9 cellular contexts compared by ENCODE assay signal in the genomic region with DNA sequence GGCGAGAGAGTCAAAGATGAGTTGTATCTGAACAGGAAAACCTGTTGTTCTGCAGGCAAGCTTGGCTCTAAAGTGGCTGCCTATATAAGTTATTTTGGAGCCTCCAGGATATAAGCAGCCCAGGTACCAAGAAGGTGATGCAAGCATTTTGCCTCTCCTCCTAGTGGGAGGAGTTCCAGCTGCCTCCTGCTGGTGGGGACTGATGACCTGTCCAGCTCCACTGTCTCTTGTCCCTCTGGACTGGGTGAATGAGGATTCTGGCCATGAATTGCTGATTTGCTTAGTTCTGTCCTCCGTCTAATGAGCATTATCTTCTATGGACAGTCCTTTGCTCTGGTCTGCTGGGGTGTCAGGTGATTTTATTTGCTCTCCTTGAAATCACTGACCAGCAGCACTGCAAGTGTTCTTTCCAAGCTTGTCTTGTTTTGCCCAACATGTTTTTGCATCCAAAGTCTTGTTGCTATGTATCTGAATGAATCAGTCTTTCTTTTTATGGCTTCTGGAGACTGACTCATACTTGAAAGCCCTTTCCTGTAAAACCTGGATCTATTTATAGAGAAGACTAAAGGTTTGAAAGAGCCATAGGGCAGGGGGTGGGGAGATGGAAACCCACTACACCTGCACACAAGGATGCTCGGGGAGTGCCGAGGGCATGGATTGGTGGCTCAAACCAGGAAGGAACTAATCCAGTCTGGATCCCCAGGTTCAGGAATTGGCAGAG. TPM values are rescaled to one million over a fixed set of nuclear protein-coding genes. Genes with fewer than 3 reads are reported as not detected.
A peak's percentile ranks its signal among the peaks of the same experiment; 100 is the strongest.
DNase-seq lines count a peak whose midpoint lies in the region; ATAC-seq and TF ChIP-seq lines count a peak whose summit lies in the region.
"Had no signal": no experiment of that assay in that cellular context is flagged by ENCODE, and none has a peak within 500 bp of the region (broad histone marks: within the 10 kb centered on the region; RNA-seq: fewer than 3 reads in every experiment).

No MANE protein-coding gene starts in this region.

- H3K36me3 ChIP-seq in esophagus (ENCODE audit: control insufficient read depth in 2 of 2, insufficient read depth in 2 of 2, low read length in 1 of 2) (no peaks in the 10 kb centered on the region), neuronal stem cell (replicated peaks in 1 of 2; ENCODE audit: control insufficient read depth in 2 of 2, insufficient read depth in 2 of 2, low read length in 2 of 2) (no peaks in the 10 kb centered on the region), ovary (no peaks in the 10 kb centered on the region), aorta (ENCODE audit: control insufficient read depth in 1 of 2, insufficient read depth in 2 of 2, low read length in 1 of 2) (no peaks in the 10 kb centered on the region)
- H3K36me3 ChIP-seq: tibial artery had no signal

- no peak overlapping the region for H3K4me2 ChIP-seq in neuronal stem cell (ENCODE audit: insufficient read depth, low read length, poor library complexity, severe bottlenecking)

- WGBS in esophagus, 2 donors = 51 to 60% methylated on average over 4 of the region's 4 CpGs
- WGBS in neuronal stem cell (ENCODE audit: extremely low coverage in 2 of 2, insufficient read length in 2 of 2, insufficient replicate concordance in 1 of 2), 2 donors = no CpG with 5 or more reads among the region's 4 CpGs
- WGBS in ovary, 3 donors = 88 to 94% (median 93%) methylated on average over 4 of the region's 4 CpGs
- WGBS in aorta, 2 donors = 92 to 94% methylated on average over 4 of the region's 4 CpGs

- H2AK5ac ChIP-seq in neuronal stem cell (ENCODE audit: low read depth, low read length) = no peak overlapping the region

- no peak overlapping the region for H2BK5ac ChIP-seq in neuronal stem cell (ENCODE audit: low read length)

- H3K4me1 ChIP-seq in esophagus (ENCODE audit: control insufficient read depth in 2 of 2, insufficient read depth in 2 of 2, low read length in 1 of 2) = peaks cover 4 to 16% of the 10 kb centered on the region in 2 donors
- H3K4me1 ChIP-seq in neuronal stem cell (ENCODE audit: control insufficient read depth in 2 of 2, insufficient read depth in 1 of 2, low read depth in 1 of 2, low read length in 2 of 2) = no peaks in the 10 kb centered on the region
- H3K4me1 ChIP-seq in ovary (ENCODE audit: insufficient read depth) = no peaks in the 10 kb centered on the region
- H3K4me1 ChIP-seq in aorta (ENCODE audit: control insufficient read depth in 1 of 2, insufficient read depth in 2 of 2, low read length in 2 of 2) = no peaks in the 10 kb centered on the region

- peak overlapping the region; percentile 19 for H2BK120ac ChIP-seq in neuronal stem cell (ENCODE audit: low read depth, low read length)

- intact Hi-C loops in ovary (cut with DNase I) (no loop called here), aorta (cut with DNase I) (no loop called here)

- TF ChIP-seq POLR2A in ovary (IDR thresholded peaks at IDR 0.05) = no peak

- no peaks in the 10 kb centered on the region for H3K79me1 ChIP-seq in neuronal stem cell (ENCODE audit: low read depth, low read length)

- H4K8ac ChIP-seq in neuronal stem cell (ENCODE audit: low read depth, low read length) = no peak overlapping the region

- no peak overlapping the region for H2BK15ac ChIP-seq in neuronal stem cell (ENCODE audit: low read length)

- DNase-seq in DMS153 treated with DMSO at 0.1 percent for 48 hours (lab: John Stamatoyannopoulos, UW; ENCODE audit: unreplicated experiment) (peak; percentile 43), RKO (ENCODE audit: low spot score) (peak; percentile 79), neuronal stem cell (ENCODE audit: low spot score) (no peak), retina (no peak), ovary (no peak), aorta (no peak), SKM-1 treated with dmso at 0.1 percent for 144 hours (lab: John Stamatoyannopoulos, UW; ENCODE audit: unreplicated experiment) (no peak)

- H3K9me3 ChIP-seq in esophagus (ENCODE audit: control insufficient read depth in 2 of 2, insufficient read depth in 1 of 2, low read depth in 1 of 2, low read length in 1 of 2) (no peaks in the 10 kb centered on the region), neuronal stem cell (replicated peaks in 1 of 2; ENCODE audit: control insufficient read depth in 2 of 2, insufficient read depth in 1 of 2, low read depth in 1 of 2, low read length in 2 of 2) (no peaks in the 10 kb centered on the region), ovary (no peaks in the 10 kb centered on the region), aorta (ENCODE audit: control insufficient read depth, low read length) (no peaks in the 10 kb centered on the region)
- H3K9me3 ChIP-seq: tibial artery had no signal

- H3K9ac ChIP-seq in neuronal stem cell (ENCODE audit: low read depth, low read length, poor library complexity) = no peak overlapping the region

- TF ChIP-seq EP300 in ovary (IDR thresholded peaks at IDR 0.05) = no peak

- no peak overlapping the region for H3K4ac ChIP-seq in neuronal stem cell (ENCODE audit: low read length)

- H3K18ac ChIP-seq in neuronal stem cell (ENCODE audit: low read length) = no peak overlapping the region

- TF ChIP-seq CTCF in ovary (IDR thresholded peaks at IDR 0.05) = no peak

- no peak overlapping the region for H2AFZ ChIP-seq in neuronal stem cell (ENCODE audit: low read length)

- no peak overlapping the region for H2BK12ac ChIP-seq in neuronal stem cell (ENCODE audit: low read length)

- H3K4me3 ChIP-seq in esophagus (ENCODE audit: low read depth in 1 of 2, low read length in 2 of 2) = no peak overlapping the region
- no peak overlapping the region for H3K4me3 ChIP-seq in neuronal stem cell (ENCODE audit: low read length in 2 of 2)
- no peak overlapping the region for H3K4me3 ChIP-seq in ovary
- no peak overlapping the region for H3K4me3 ChIP-seq in aorta (ENCODE audit: low read length in 2 of 2)
- H3K4me3 ChIP-seq: tibial artery had no signal

- H3K14ac ChIP-seq in neuronal stem cell (ENCODE audit: low read length) = no peak overlapping the region

- H3K27me3 ChIP-seq in esophagus (ENCODE audit: control insufficient read depth in 1 of 2, insufficient read depth in 2 of 2, low read length in 2 of 2) (no peaks in the 10 kb centered on the region), neuronal stem cell (ENCODE audit: control insufficient read depth in 3 of 3, insufficient read depth in 3 of 3, low read depth in 1 of 3, low read length in 3 of 3) (no peaks in the 10 kb centered on the region), ovary (no peaks in the 10 kb centered on the region), aorta (ENCODE audit: control insufficient read depth in 1 of 2, insufficient read depth in 2 of 2, low read length in 1 of 2) (no peaks in the 10 kb centered on the region)
- H3K27me3 ChIP-seq: tibial artery had no signal

- H4K91ac ChIP-seq in neuronal stem cell (ENCODE audit: low read depth, low read length, poor library complexity) = no peak overlapping the region

- no peak overlapping the region for H3K23ac ChIP-seq in neuronal stem cell (ENCODE audit: low read depth, low read length, poor library complexity)

- ATAC-seq in aorta (ENCODE audit: low FRiP score) = no peak

- H3K27ac ChIP-seq in esophagus (ENCODE audit: low read depth in 2 of 2, low read length in 1 of 2) (peak overlapping the region; percentile 50 to 64), neuronal stem cell (replicated peaks; ENCODE audit: low read length) (no peak overlapping the region), ovary (no peak overlapping the region), aorta (ENCODE audit: low read depth in 1 of 2, low read length in 2 of 2) (peak overlapping the region in 1 of 2 donors; percentile 70)

RNA-seq across cellular contexts. Expression of gene EFHD1, which starts 40.6 kb away (rescaled TPM):
- 1 to 10 TPM; 1.3 to 3.9 TPM for polyA plus RNA-seq in esophagus
- 29.6 TPM for polyA plus RNA-seq in neuronal stem cell (2013, experiment 1 of 2)
- 28.2 TPM for polyA plus RNA-seq in neuronal stem cell (2013, experiment 2 of 2)
- total RNA-seq in ovary = 10 to 100 TPM; 14.8 to 87.0 (median 46.8) TPM
- 100 to 1,000 TPM in 1 of 2 donors, 10 to 100 TPM in 1; 83.4 to 154 TPM for polyA plus RNA-seq in ovary
- total RNA-seq in aorta = 100 to 1,000 TPM in 1 of 2 donors, 10 to 100 TPM in 1; 85.8 to 236 TPM
- 100 to 1,000 TPM; 135 to 146 TPM for polyA plus RNA-seq in aorta

RNA-seq across cellular contexts. Expression of gene EIF4E2, which starts 42.4 kb away (rescaled TPM):
- polyA plus RNA-seq in esophagus = 10 to 100 TPM; 45.9 to 56.7 TPM
- 57.9 TPM for polyA plus RNA-seq in neuronal stem cell (2013, experiment 1 of 2)
- polyA plus RNA-seq in neuronal stem cell (2013, experiment 2 of 2) = 58.5 TPM
- 10 to 100 TPM; 18.6 to 47.6 (median 42.8) TPM for total RNA-seq in ovary
- polyA plus RNA-seq in ovary = 100 to 1,000 TPM in 1 of 2 donors, 10 to 100 TPM in 1; 41.9 to 111 TPM
- total RNA-seq in aorta = 10 to 100 TPM; 51.9 to 58.4 TPM
- 10 to 100 TPM; 43.9 to 60.7 TPM for polyA plus RNA-seq in aorta

RNA-seq across cellular contexts. Expression of gene TIGD1, which starts 42.5 kb away (rescaled TPM):
- polyA plus RNA-seq in esophagus (1 to 10 TPM; 1.8 to 4.4 TPM), ovary (1 to 10 TPM; 5.1 to 6.6 TPM), aorta (1 to 10 TPM in 1 of 2 donors, under 1 TPM in 1; 0.50 to 1.8 TPM)
- 10.3 TPM for polyA plus RNA-seq in neuronal stem cell (2013, experiment 1 of 2)
- 10.3 TPM for polyA plus RNA-seq in neuronal stem cell (2013, experiment 2 of 2)
- total RNA-seq in ovary (1 to 10 TPM; 4.3 to 9.7 (median 7.6) TPM), aorta (1 to 10 TPM; 2.3 to 3.3 TPM)

RNA-seq across cellular contexts. Expression of gene CHRNG, which starts 53.4 kb away (rescaled TPM):
- polyA plus RNA-seq in esophagus (not detected), ovary (not detected), aorta (not detected)
- not detected for polyA plus RNA-seq in neuronal stem cell (2013, experiment 1 of 2)
- not detected for polyA plus RNA-seq in neuronal stem cell (2013, experiment 2 of 2)
- total RNA-seq in ovary (not detected), aorta (not detected)

Comparison
In these comparisons a context has a peak if more than half of its experiments do, and no peak if none do; other contexts are left out.
1. DNase-seq: peak in DMS153 treated with DMSO at 0.1 percent for 48 hours (single experiment) and RKO (single experiment); none in neuronal stem cell (single experiment), retina (single experiment), ovary (0 of 5), aorta (0 of 2) and SKM-1 treated with dmso at 0.1 percent for 144 hours (single experiment).
2. H3K27ac ChIP-seq: peak in esophagus (2 of 2); none in neuronal stem cell (single experiment) and ovary (0 of 2).
3. RNA of gene EFHD1, which starts 40.6 kb away (polyA plus RNA-seq): 83.4 to 154 TPM in ovary and 135 to 146 TPM in aorta; 1.3 to 3.9 TPM in esophagus; every median in the first group is over 10 times any median in the second.